ENCODE assay signal across 3 cellular contexts in the genomic region with DNA sequence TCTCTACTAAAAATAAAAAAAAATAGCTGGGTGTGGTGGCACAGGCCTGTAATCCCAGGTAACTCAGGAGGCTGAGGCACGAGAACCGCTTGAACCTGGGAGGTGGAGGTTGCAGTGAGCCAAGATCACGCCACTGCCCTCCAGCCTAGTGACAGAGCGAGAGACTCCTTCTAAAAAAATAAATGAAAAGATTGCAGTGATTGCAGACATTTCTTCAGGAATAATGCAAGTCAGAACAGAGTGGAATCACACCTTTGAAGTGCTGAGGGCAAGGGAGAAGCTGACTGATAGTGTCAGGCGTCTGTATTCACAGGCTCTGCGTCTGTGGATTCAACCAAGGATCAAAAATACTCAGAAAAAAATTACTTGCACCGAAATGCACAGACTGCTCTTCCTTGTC.
TF ChIP-seq lines count a peak whose summit lies in the region.

No MANE protein-coding gene starts in this region.

TF ChIP-seq in HCT116, 20 proteins besides CTCF, POLR2A, EP300 and RAD21 (continued from another document):
- TF ChIP-seq, protein P1, sequence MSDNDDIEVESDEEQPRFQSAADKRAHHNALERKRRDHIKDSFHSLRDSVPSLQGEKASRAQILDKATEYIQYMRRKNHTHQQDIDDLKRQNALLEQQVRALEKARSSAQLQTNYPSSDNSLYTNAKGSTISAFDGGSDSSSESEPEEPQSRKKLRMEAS (IDR thresholded peaks at IDR 0.05) = peak; percentile 47; the same call in 1 of the 2 replicates
- peak; percentile 51; the same call in 1 of the 2 replicates for TF ChIP-seq CBX3 (IDR thresholded peaks at IDR 0.05; ENCODE audit: low read depth)
- TF ChIP-seq, protein P2, sequence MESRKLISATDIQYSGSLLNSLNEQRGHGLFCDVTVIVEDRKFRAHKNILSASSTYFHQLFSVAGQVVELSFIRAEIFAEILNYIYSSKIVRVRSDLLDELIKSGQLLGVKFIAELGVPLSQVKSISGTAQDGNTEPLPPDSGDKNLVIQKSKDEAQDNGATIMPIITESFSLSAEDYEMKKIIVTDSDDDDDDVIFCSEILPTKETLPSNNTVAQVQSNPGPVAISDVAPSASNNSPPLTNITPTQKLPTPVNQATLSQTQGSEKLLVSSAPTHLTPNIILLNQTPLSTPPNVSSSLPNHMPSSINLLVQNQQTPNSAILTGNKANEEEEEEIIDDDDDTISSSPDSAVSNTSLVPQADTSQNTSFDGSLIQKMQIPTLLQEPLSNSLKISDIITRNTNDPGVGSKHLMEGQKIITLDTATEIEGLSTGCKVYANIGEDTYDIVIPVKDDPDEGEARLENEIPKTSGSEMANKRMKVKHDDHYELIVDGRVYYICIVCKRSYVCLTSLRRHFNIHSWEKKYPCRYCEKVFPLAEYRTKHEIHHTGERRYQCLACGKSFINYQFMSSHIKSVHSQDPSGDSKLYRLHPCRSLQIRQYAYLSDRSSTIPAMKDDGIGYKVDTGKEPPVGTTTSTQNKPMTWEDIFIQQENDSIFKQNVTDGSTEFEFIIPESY (IDR thresholded peaks at IDR 0.05; ENCODE audit: extremely low read depth, insufficient replicate concordance, low read length) = no peak

TF ChIP-seq in HEK293, 187 proteins besides CTCF, POLR2A, EP300 and RAD21 (continued from another document):
- TF ChIP-seq, protein P3, sequence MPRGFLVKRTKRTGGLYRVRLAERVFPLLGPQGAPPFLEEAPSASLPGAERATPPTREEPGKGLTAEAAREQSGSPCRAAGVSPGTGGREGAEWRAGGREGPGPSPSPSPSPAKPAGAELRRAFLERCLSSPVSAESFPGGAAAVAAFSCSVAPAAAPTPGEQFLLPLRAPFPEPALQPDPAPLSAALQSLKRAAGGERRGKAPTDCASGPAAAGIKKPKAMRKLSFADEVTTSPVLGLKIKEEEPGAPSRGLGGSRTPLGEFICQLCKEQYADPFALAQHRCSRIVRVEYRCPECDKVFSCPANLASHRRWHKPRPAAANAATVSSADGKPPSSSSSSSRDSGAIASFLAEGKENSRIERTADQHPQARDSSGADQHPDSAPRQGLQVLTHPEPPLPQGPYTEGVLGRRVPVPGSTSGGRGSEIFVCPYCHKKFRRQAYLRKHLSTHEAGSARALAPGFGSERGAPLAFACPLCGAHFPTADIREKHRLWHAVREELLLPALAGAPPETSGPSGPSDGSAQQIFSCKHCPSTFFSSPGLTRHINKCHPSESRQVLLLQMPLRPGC (tag by site-specific recombination; IDR thresholded peaks at IDR 0.05) = no peak
- TF ChIP-seq, protein P4, sequence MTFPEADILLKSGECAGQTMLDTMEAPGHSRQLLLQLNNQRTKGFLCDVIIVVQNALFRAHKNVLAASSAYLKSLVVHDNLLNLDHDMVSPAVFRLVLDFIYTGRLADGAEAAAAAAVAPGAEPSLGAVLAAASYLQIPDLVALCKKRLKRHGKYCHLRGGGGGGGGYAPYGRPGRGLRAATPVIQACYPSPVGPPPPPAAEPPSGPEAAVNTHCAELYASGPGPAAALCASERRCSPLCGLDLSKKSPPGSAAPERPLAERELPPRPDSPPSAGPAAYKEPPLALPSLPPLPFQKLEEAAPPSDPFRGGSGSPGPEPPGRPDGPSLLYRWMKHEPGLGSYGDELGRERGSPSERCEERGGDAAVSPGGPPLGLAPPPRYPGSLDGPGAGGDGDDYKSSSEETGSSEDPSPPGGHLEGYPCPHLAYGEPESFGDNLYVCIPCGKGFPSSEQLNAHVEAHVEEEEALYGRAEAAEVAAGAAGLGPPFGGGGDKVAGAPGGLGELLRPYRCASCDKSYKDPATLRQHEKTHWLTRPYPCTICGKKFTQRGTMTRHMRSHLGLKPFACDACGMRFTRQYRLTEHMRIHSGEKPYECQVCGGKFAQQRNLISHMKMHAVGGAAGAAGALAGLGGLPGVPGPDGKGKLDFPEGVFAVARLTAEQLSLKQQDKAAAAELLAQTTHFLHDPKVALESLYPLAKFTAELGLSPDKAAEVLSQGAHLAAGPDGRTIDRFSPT (tag by site-specific recombination; IDR thresholded peaks at IDR 0.05) = no peak
- no peak for TF ChIP-seq ZNF510 (tag by site-specific recombination; IDR thresholded peaks at IDR 0.05; ENCODE audit: insufficient replicate concordance)

TF ChIP-seq in WTC11, 78 proteins besides CTCF, POLR2A, EP300 and RAD21:
- TF ChIP-seq, protein P5, sequence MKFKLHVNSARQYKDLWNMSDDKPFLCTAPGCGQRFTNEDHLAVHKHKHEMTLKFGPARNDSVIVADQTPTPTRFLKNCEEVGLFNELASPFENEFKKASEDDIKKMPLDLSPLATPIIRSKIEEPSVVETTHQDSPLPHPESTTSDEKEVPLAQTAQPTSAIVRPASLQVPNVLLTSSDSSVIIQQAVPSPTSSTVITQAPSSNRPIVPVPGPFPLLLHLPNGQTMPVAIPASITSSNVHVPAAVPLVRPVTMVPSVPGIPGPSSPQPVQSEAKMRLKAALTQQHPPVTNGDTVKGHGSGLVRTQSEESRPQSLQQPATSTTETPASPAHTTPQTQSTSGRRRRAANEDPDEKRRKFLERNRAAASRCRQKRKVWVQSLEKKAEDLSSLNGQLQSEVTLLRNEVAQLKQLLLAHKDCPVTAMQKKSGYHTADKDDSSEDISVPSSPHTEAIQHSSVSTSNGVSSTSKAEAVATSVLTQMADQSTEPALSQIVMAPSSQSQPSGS (CRISPR knock-in tag; IDR thresholded peaks at IDR 0.05; ENCODE audit: borderline replicate concordance, low read depth) = no peak
- peak; percentile 89 for TF ChIP-seq ZNF317 (CRISPR knock-in tag; IDR thresholded peaks at IDR 0.05; ENCODE audit: borderline replicate concordance, low read depth)
